1 cellular context compared by ENCODE assay signal in genomic region chr19:44856438-44857083, GRCh38.
TF ChIP-seq lines count a peak whose summit lies in the region.

No MANE protein-coding gene starts in this region.

TF ChIP-seq in GM23338, 12 proteins besides CTCF, POLR2A, EP300 and RAD21 (continued from another document):
- no peak for TF ChIP-seq REST (IDR thresholded peaks at IDR 0.05; ENCODE audit: unreplicated experiment)
- TF ChIP-seq STAT1 (IDR thresholded peaks at IDR 0.05; ENCODE audit: unreplicated experiment): no peak
- TF ChIP-seq ZNF114 (CRISPR knock-in tag; IDR thresholded peaks at IDR 0.05): no peak
- no peak for TF ChIP-seq ZNF331 (CRISPR knock-in tag; IDR thresholded peaks at IDR 0.05; ENCODE audit: low read depth)
- no peak for TF ChIP-seq POLR2AphosphoS5 (IDR thresholded peaks at IDR 0.05; ENCODE audit: low read depth)
- no peak for TF ChIP-seq CREB1 (CRISPR knock-in tag; IDR thresholded peaks at IDR 0.05; ENCODE audit: low read depth)
- no peak for TF ChIP-seq JUNB (IDR thresholded peaks at IDR 0.05; ENCODE audit: unreplicated experiment)
